ENCODE assay signal across 23 cellular contexts in the genomic region with DNA sequence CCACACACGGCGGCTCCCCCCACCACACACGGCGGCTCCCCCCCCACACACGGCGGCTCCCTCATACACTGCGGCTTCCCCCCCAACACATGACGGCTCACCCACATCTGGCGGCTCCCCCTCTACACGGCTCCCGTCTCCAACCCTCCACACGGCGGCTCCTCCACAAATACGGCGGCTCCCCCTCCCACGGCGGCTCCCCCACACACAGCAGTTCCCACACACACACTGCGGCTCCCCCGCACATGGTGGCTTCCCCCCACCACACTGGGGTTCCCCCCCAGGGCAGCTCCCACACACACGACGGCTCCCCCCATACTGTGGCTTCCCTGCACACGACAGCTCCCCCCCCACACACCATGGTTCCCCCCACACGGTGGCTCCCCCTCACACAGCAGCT.
"Had no signal": no experiment of that assay in that cellular context is flagged by ENCODE, and none has a peak within 500 bp of the region (broad histone marks: within the 10 kb centered on the region; RNA-seq: fewer than 3 reads in every experiment).

No MANE protein-coding gene starts in this region.

- H3K9me3 Mint-ChIP-seq: activated CD8-positive, alpha-beta T cell treated with anti-CD3 and anti-CD28 coated beads for 36 hours; activated naive CD4-positive, alpha-beta T cell treated with anti-CD3 and anti-CD28 coated beads, Interleukin-2, amount 10 ng/mL, durations not matched to agents 7 days and 5 days; activated naive CD8-positive, alpha-beta T cell treated with anti-CD3 and anti-CD28 coated beads for 36 hours; activated T-cell treated with anti-CD3 and anti-CD28 coated beads, Interleukin-2, amount 50 U/mL, for 72 hours; activated T-helper 2 cell treated with anti-CD3 and anti-CD28 coated beads, Interferon-gamma antibody, Interleukin-2, Interleukin-4, amounts not matched to agents 10 μg/mL and 5 μg/mL and 100 μg/mL, durations not matched to agents 14 hours and 24 hours and 36 hours had no signal

- ATAC-seq: activated CD4-positive, CD25-positive, alpha-beta regulatory T cell treated with anti-CD3 and anti-CD28 coated beads, Interleukin-2, amount 50 U/mL, for 24 hours; activated CD8-positive, alpha-beta T cell treated with anti-CD3 and anti-CD28 coated beads for 36 hours; activated T-cell treated with anti-CD3 and anti-CD28 coated beads, Interleukin-2, amount 50 U/mL, for 72 hours; Panc1; Right ventricle myocardium inferior had no signal

- H3K27ac Mint-ChIP-seq: activated CD8-positive, alpha-beta T cell treated with anti-CD3 and anti-CD28 coated beads for 36 hours; activated naive CD4-positive, alpha-beta T cell treated with anti-CD3 and anti-CD28 coated beads, Interleukin-2, amount 10 ng/mL, durations not matched to agents 7 days and 5 days; activated naive CD8-positive, alpha-beta T cell treated with anti-CD3 and anti-CD28 coated beads for 36 hours; activated T-cell treated with anti-CD3 and anti-CD28 coated beads, Interleukin-2, amount 50 U/mL, for 72 hours; activated T-helper 2 cell treated with anti-CD3 and anti-CD28 coated beads, Interferon-gamma antibody, Interleukin-2, Interleukin-4, amounts not matched to agents 10 μg/mL and 5 μg/mL and 100 μg/mL, durations not matched to agents 14 hours and 24 hours and 36 hours had no signal

- H3K36me3 Mint-ChIP-seq: activated naive CD4-positive, alpha-beta T cell treated with anti-CD3 and anti-CD28 coated beads, Interleukin-2, amount 10 ng/mL, durations not matched to agents 7 days and 5 days; activated naive CD8-positive, alpha-beta T cell treated with anti-CD3 and anti-CD28 coated beads for 36 hours had no signal

- H3K4me1 Mint-ChIP-seq: activated naive CD4-positive, alpha-beta T cell treated with anti-CD3 and anti-CD28 coated beads, Interleukin-2, amount 10 ng/mL, durations not matched to agents 7 days and 5 days; activated naive CD8-positive, alpha-beta T cell treated with anti-CD3 and anti-CD28 coated beads for 36 hours had no signal

- H3K4me3 Mint-ChIP-seq: activated CD8-positive, alpha-beta T cell treated with anti-CD3 and anti-CD28 coated beads for 36 hours; activated naive CD4-positive, alpha-beta T cell treated with anti-CD3 and anti-CD28 coated beads, Interleukin-2, amount 10 ng/mL, durations not matched to agents 7 days and 5 days; activated naive CD8-positive, alpha-beta T cell treated with anti-CD3 and anti-CD28 coated beads for 36 hours; activated T-cell treated with anti-CD3 and anti-CD28 coated beads, Interleukin-2, amount 50 U/mL, for 72 hours had no signal

- DNase-seq: activated CD4-positive, alpha-beta T cell treated with anti-CD3 and anti-CD28 coated beads for 4 hours; activated CD8-positive, alpha-beta memory T cell treated with anti-CD3 and anti-CD28 coated beads, Interleukin-2, amount 50 U/mL, for 4 hours; activated CD8-positive, alpha-beta T cell treated with anti-CD3 and anti-CD28 coated beads for 36 hours; activated gamma-delta T cell treated with Interleukin-2 at 50 U/mL for 16 hours; activated naive CD4-positive, alpha-beta T cell treated with anti-CD3 and anti-CD28 coated beads, Interleukin-2, amount 10 ng/mL, durations not matched to agents 7 days and 5 days; activated naive CD8-positive, alpha-beta T cell treated with anti-CD3 and anti-CD28 coated beads for 36 hours; activated T-cell treated with anti-CD3 and anti-CD28 coated beads, Interleukin-2, amount 50 U/mL, for 72 hours; brain microvascular endothelial cell; MM.1S; NCI-H1105; NCI-H146; NCI-H187 treated with DMSO at 0.1 percent for 48 hours; NCI-H2081 treated with DMSO at 0.1 percent for 48 hours; NCI-H226; NCI-H526 treated with DMSO at 0.1 percent for 48 hours; NK-92 treated with Interleukin-12 subunit alpha and Interleukin-12 subunit beta, amount 100 ng/mL, for 24 hours; OCI-M1; RPMI8226; SW 1271 had no signal
